In genomic region chr2:160180172-160180571, GRCh38 we compare ENCODE assay signal across 22 cellular contexts. TPM values are rescaled to one million over a fixed set of nuclear protein-coding genes. Genes with fewer than 3 reads are reported as not detected.
"Had no signal": no experiment of that assay in that cellular context is flagged by ENCODE, and none has a peak within 500 bp of the region (broad histone marks: within the 10 kb centered on the region; RNA-seq: fewer than 3 reads in every experiment).

No MANE protein-coding gene starts in this region.

- H3K27ac ChIP-seq: HL-60, SJSA1, SK-N-MC had no signal

- H3K27me3 ChIP-seq: SJSA1 had no signal

- H3K36me3 ChIP-seq: SJSA1 had no signal

- DNase-seq: Karpas-422, KG1, MM.1S, NCI-H1092 treated with DMSO at 0.1 percent for 48 hours, NCI-H1436, NCI-H187, NCI-H2029, NCI-H2081 treated with DMSO at 0.1 percent for 48 hours, NCI-H2171, NCI-H226, NCI-H446, NCI-H510A, NCI-H524 treated with DMSO at 0.1 percent for 48 hours, NCI-H69, NCI-H774, Right ventricle myocardium superior, RPMI8226, SIG-M5 had no signal

- H3K9me3 ChIP-seq: SJSA1 had no signal

- FAIRE-seq: RCC 7860 had no signal

- H3K4me3 ChIP-seq: SJSA1, SK-N-MC had no signal

RNA-seq across cellular contexts. Expression of gene ITGB6, which starts 19.9 kb away (rescaled TPM):
- total RNA-seq: SJSA1 had no signal
